18 cellular contexts compared by ENCODE assay signal in genomic region chr4:118762753-118763477, GRCh38.
A peak's percentile ranks its signal among the peaks of the same experiment; 100 is the strongest.
DNase-seq lines count a peak whose midpoint lies in the region; ATAC-seq and TF ChIP-seq lines count a peak whose summit lies in the region.
"Had no signal": no experiment of that assay in that cellular context is flagged by ENCODE, and none has a peak within 500 bp of the region (broad histone marks: within the 10 kb centered on the region; RNA-seq: fewer than 3 reads in every experiment).

No MANE protein-coding gene starts in this region.

- no peak overlapping the region for H2AFZ ChIP-seq in fibroblast of lung (ENCODE audit: low read length)

- H3K36me3 ChIP-seq in A673 (ENCODE audit: insufficient read depth, low read length, poor library complexity, severe bottlenecking) (peaks cover 16% of the 10 kb centered on the region), fibroblast of lung (ENCODE audit: control insufficient read depth, insufficient read depth, low read length) (peaks cover 17% of the 10 kb centered on the region)

- CTCF ChIA-PET in A673 (lab: Charles Lee) = no interaction called here

- no peak overlapping the region for H3K9ac ChIP-seq in fibroblast of lung (ENCODE audit: insufficient read depth, low read length)

- intact Hi-C loops in A673 (cut with micrococcal nuclease; ENCODE audit: unreplicated experiment) (no loop called here), sciatic nerve (cut with DNase I) (no loop called here)

- no peaks in the 10 kb centered on the region for H4K20me1 ChIP-seq in fibroblast of lung (ENCODE audit: control insufficient read depth, extremely low read depth, insufficient read depth, low read length)

- H3K4me1 ChIP-seq in A673 (ENCODE audit: insufficient read depth, low read length, poor library complexity, severe bottlenecking) (peaks cover 45% of the 10 kb centered on the region), fibroblast of lung (ENCODE audit: control insufficient read depth, extremely low read depth, insufficient read depth, low read length) (peaks cover 21% of the 10 kb centered on the region)

- no peaks in the 10 kb centered on the region for H3K9me3 ChIP-seq in A673 (ENCODE audit: low read depth, low read length, poor library complexity, severe bottlenecking)
- no peaks in the 10 kb centered on the region for H3K9me3 ChIP-seq in fibroblast of lung (ENCODE audit: control insufficient read depth, insufficient read depth, low read depth, low read length)

- H3K27ac ChIP-seq in A673 (ENCODE audit: low read depth, low read length, poor library complexity, severe bottlenecking) = no peak overlapping the region
- H3K27ac ChIP-seq in fibroblast of lung (ENCODE audit: insufficient read depth, low read length) = no peak overlapping the region

- no peaks in the 10 kb centered on the region for H3K27me3 ChIP-seq in A673 (replicated peaks; ENCODE audit: insufficient read depth, low read depth, low read length, poor library complexity)
- no peaks in the 10 kb centered on the region for H3K27me3 ChIP-seq in fibroblast of lung (ENCODE audit: control insufficient read depth, insufficient read depth, low read length)

- no peak overlapping the region for H3K4me2 ChIP-seq in fibroblast of lung (ENCODE audit: extremely low read depth, insufficient read depth, low read length)

- H3K4me3 ChIP-seq in A673 (ENCODE audit: low read depth, low read length, poor library complexity, severe bottlenecking) (no peak overlapping the region), fibroblast of lung (replicated peaks in 1 of 4; ENCODE audit: control extremely low read depth in 1 of 4, insufficient read depth in 1 of 4, low read depth in 3 of 4, low read length in 4 of 4) (no peak overlapping the region)
- H3K4me3 ChIP-seq: skin epidermis had no signal

- DNase-seq in A673 (ENCODE audit: low spot score) = peak; percentile 25
- DNase-seq in NCI-H446 treated with DMSO at 0.1 percent for 48 hours (lab: John Stamatoyannopoulos, UW) = peak; percentile 51
- DNase-seq in fibroblast of lung (ENCODE audit: low read depth in 2 of 2) = peak; percentile 68 to 79
- DNase-seq in sciatic nerve (ENCODE audit: low spot score) = no peak
- no peak for DNase-seq in germinal center (ENCODE audit: low spot score)
- no peak for DNase-seq in glomerular visceral epithelial cell (ENCODE audit: extremely low spot score)
- no peak for DNase-seq in D341Med (ENCODE audit: low spot score)
- no peak for DNase-seq in C1 segment of cervical spinal cord (lab: John Stamatoyannopoulos, UW)
- DNase-seq: activated B cell treated with CpG ODN at 0.5 μM for 24 hours; activated CD8-positive, alpha-beta memory T cell treated with anti-CD3 and anti-CD28 coated beads for 24 hours; cerebellar nuclear complex; COR-L47; GDM1; islet precursor cell; NCI-H1694; T-helper 2 cell had no signal

- POLR2A ChIA-PET in A673 (lab: Charles Lee; ENCODE audit: low non-redundant PET) = no interaction called here

- peaks cover 42% of the 10 kb centered on the region for H3K79me2 ChIP-seq in fibroblast of lung (ENCODE audit: control insufficient read depth, insufficient read depth, low read length)

- no TSS peak for BruUV-seq in A673 (replicated peaks; lab: Mats Ljungman, UMichigan)

- TF ChIP-seq CTCF in A673 (conservative IDR thresholded peaks at IDR 0.05; ENCODE audit: low read depth, low read length) (no peak), fibroblast of lung (conservative IDR thresholded peaks at IDR 0.05 in 1 of 2, IDR thresholded peaks at IDR 0.05 in 1 of 2; ENCODE audit: low read depth in 1 of 2, low read length in 2 of 2) (no peak)

- peak; percentile 26 for ATAC-seq in sciatic nerve
- ATAC-seq: stimulated activated effector memory CD8-positive, alpha-beta T cell treated with anti-CD3 and anti-CD28 coated beads, Interleukin-12 subunit alpha, Interleukin-12 subunit beta, amount 100 ng/mL, for 72 hours had no signal

Comparison
In these comparisons a context has a peak if more than half of its experiments do, and no peak if none do; other contexts are left out.
1. DNase-seq: peak in A673 (single experiment), NCI-H446 treated with DMSO at 0.1 percent for 48 hours (single experiment) and fibroblast of lung (2 of 2); none in sciatic nerve (single experiment), germinal center (single experiment), glomerular visceral epithelial cell (single experiment), D341Med (single experiment) and C1 segment of cervical spinal cord (0 of 14).